28 cellular contexts compared by ENCODE assay signal in the genomic region with DNA sequence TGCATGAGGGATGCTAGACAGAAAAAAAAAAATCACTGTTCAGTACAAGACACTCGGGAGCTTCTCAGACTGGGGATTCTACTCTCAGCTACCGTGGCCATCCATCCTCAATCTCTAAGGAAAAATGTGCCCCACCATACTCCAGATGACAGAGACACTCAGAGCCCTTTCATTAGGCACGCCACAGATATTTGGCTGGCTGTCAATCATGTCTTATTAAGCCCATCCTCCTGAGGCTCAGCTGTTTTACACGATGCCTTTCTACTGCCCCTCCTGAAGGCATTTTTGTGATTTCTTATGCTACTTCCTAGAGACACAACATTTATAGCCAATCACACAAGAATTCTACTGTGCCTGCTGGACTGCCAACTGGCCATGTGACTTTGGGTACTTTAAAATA.
"Had no signal": no experiment of that assay in that cellular context is flagged by ENCODE, and none has a peak within 500 bp of the region (broad histone marks: within the 10 kb centered on the region; RNA-seq: fewer than 3 reads in every experiment).

No MANE protein-coding gene starts in this region.

- H3K9me3 ChIP-seq: Peyer's patch, SJCRH30, SK-N-SH had no signal

- H3K9ac ChIP-seq: SK-N-SH had no signal

- H3K36me3 Mint-ChIP-seq: activated CD4-positive, alpha-beta memory T cell treated with anti-CD3 and anti-CD28 coated beads for 36 hours; activated naive CD8-positive, alpha-beta T cell had no signal

- H3K9me3 Mint-ChIP-seq: activated CD4-positive, alpha-beta memory T cell treated with anti-CD3 and anti-CD28 coated beads for 36 hours; activated CD4-positive, alpha-beta T cell treated with anti-CD3 and anti-CD28 coated beads, Interleukin-2, amount 10 ng/mL, durations not matched to agents 7 days and 5 days; activated naive CD4-positive, alpha-beta T cell treated with anti-CD3 and anti-CD28 coated beads for 36 hours; activated T-helper 17 cell treated with anti-CD3 and anti-CD28 coated beads, Interleukin-2, amount 50 U/mL, for 72 hours had no signal

- ATAC-seq: activated T-helper 17 cell treated with anti-CD3 and anti-CD28 coated beads, Interleukin-2, amount 50 U/mL, for 72 hours had no signal

- H3K36me3 ChIP-seq: brain microvascular endothelial cell, cardiac muscle cell, Peyer's patch, SJCRH30 had no signal

- H3K27ac Mint-ChIP-seq: activated CD4-positive, alpha-beta memory T cell treated with anti-CD3 and anti-CD28 coated beads for 36 hours; activated CD4-positive, alpha-beta T cell treated with anti-CD3 and anti-CD28 coated beads, Interleukin-2, amount 10 ng/mL, durations not matched to agents 7 days and 5 days; activated naive CD4-positive, alpha-beta T cell treated with anti-CD3 and anti-CD28 coated beads for 36 hours; activated naive CD8-positive, alpha-beta T cell; activated T-helper 17 cell treated with anti-CD3 and anti-CD28 coated beads, Interleukin-2, amount 50 U/mL, for 72 hours had no signal

- H3K27me3 ChIP-seq: brain microvascular endothelial cell, cardiac muscle cell, Peyer's patch, SJCRH30 had no signal

- H3K4me2 ChIP-seq: SK-N-SH had no signal

- H3K27ac ChIP-seq: brain microvascular endothelial cell, cardiac muscle cell, Peyer's patch, RWPE1, SJCRH30, VCaP had no signal

- DNase-seq: activated CD4-positive, alpha-beta memory T cell treated with anti-CD3 and anti-CD28 coated beads for 36 hours; activated CD4-positive, alpha-beta T cell treated with anti-CD3 and anti-CD28 coated beads, Interleukin-2, amount 10 ng/mL, durations not matched to agents 7 days and 5 days; activated CD4-positive, CD25-positive, alpha-beta regulatory T cell; activated CD8-positive, alpha-beta memory T cell treated with anti-CD3 and anti-CD28 coated beads for 24 hours; activated gamma-delta T cell; activated naive CD4-positive, alpha-beta T cell treated with anti-CD3 and anti-CD28 coated beads for 36 hours; activated T-cell treated with anti-CD3 and anti-CD28 coated beads, Interleukin-2, amount 50 U/mL, for 48 hours; amygdala; brain microvascular endothelial cell; MM.1S; NCI-H1105; NCI-H1436; NCI-H1694 treated with DMSO at 0.1 percent for 48 hours; NCI-H2029 treated with DMSO at 0.1 percent for 48 hours; NCI-H345; NCI-H510A; NCI-H526 treated with DMSO at 0.1 percent for 48 hours; NK-92 treated with Interleukin-12 subunit alpha and Interleukin-12 subunit beta, amount 100 ng/mL, for 24 hours; Peyer's patch; Right ventricle myocardium superior; SJCRH30; SK-N-SH; T-helper 1 cell had no signal

- H3K27me3 Mint-ChIP-seq: activated CD4-positive, alpha-beta memory T cell treated with anti-CD3 and anti-CD28 coated beads for 36 hours; activated CD4-positive, alpha-beta T cell treated with anti-CD3 and anti-CD28 coated beads, Interleukin-2, amount 10 ng/mL, durations not matched to agents 7 days and 5 days; activated naive CD8-positive, alpha-beta T cell; activated T-helper 17 cell treated with anti-CD3 and anti-CD28 coated beads, Interleukin-2, amount 50 U/mL, for 72 hours had no signal

- H3K4me3 ChIP-seq: cardiac muscle cell, Peyer's patch, SJCRH30 had no signal

- H3K4me3 Mint-ChIP-seq: activated CD4-positive, alpha-beta memory T cell treated with anti-CD3 and anti-CD28 coated beads for 36 hours; activated CD4-positive, alpha-beta T cell treated with anti-CD3 and anti-CD28 coated beads, Interleukin-2, amount 10 ng/mL, durations not matched to agents 7 days and 5 days; activated naive CD4-positive, alpha-beta T cell treated with anti-CD3 and anti-CD28 coated beads for 36 hours; activated naive CD8-positive, alpha-beta T cell; activated T-helper 17 cell treated with anti-CD3 and anti-CD28 coated beads, Interleukin-2, amount 50 U/mL, for 72 hours had no signal

- H3K4me1 ChIP-seq: Peyer's patch, SJCRH30 had no signal
